19 cellular contexts compared by ENCODE assay signal in genomic region chr10:48729941-48730457, GRCh38. TPM values are rescaled to one million over a fixed set of nuclear protein-coding genes. Genes with fewer than 3 reads are reported as not detected.
DNase-seq lines count a peak whose midpoint lies in the region; ATAC-seq and TF ChIP-seq lines count a peak whose summit lies in the region.
"Had no signal": no experiment of that assay in that cellular context is flagged by ENCODE, and none has a peak within 500 bp of the region (broad histone marks: within the 10 kb centered on the region; RNA-seq: fewer than 3 reads in every experiment).

No MANE protein-coding gene starts in this region.

- H3K9me3 ChIP-seq in right atrium auricular region (no peaks in the 10 kb centered on the region), right cardiac atrium (ENCODE audit: control insufficient read depth, low read length) (no peaks in the 10 kb centered on the region), BE2C (no peaks in the 10 kb centered on the region)
- H3K9me3 ChIP-seq: A549; BLaER1 treated with 17β-estradiol and CSF1 and Interleukin-3, amounts not matched to agents 10 nM and 100 nM; HAP-1 had no signal

- H3K27ac Mint-ChIP-seq in glutamatergic neuron (ENCODE audit: unreplicated experiment) = no peak overlapping the region
- H3K27ac Mint-ChIP-seq in stimulated activated memory B cell treated with anti-CD40 and anti-IgM and Interleukin-4, amounts not matched to agents 10 μg/mL and 1 μg/mL and 100 μg/mL, for 72 hours = peak overlapping the region; percentile 75
- H3K27ac Mint-ChIP-seq: CD8-positive, alpha-beta T cell had no signal

- H3K36me3 ChIP-seq in right atrium auricular region = no peaks in the 10 kb centered on the region
- H3K36me3 ChIP-seq in BE2C = no peaks in the 10 kb centered on the region
- H3K36me3 ChIP-seq: HAP-1 had no signal

- H3K4me3 ChIP-seq in right atrium auricular region (no peak overlapping the region), right cardiac atrium (ENCODE audit: low read length) (no peak overlapping the region), BE2C (ENCODE audit: low read depth, low read length) (no peak overlapping the region)
- H3K4me3 ChIP-seq: A549; BLaER1 treated with 17β-estradiol and CSF1 and Interleukin-3, amounts not matched to agents 10 nM and 100 nM; GM23248; HAP-1 had no signal

- H3K27ac ChIP-seq in right atrium auricular region = no peak overlapping the region
- H3K27ac ChIP-seq in right cardiac atrium (ENCODE audit: low read length) = no peak overlapping the region
- H3K27ac ChIP-seq: 22Rv1; A549; BLaER1 treated with 17β-estradiol and CSF1 and Interleukin-3, amounts not matched to agents 10 nM and 100 nM; GM23248 had no signal

- no peaks in the 10 kb centered on the region for H3K4me1 Mint-ChIP-seq in glutamatergic neuron (ENCODE audit: low read depth, unreplicated experiment)
- H3K4me1 Mint-ChIP-seq in stimulated activated memory B cell treated with anti-CD40 and anti-IgM and Interleukin-4, amounts not matched to agents 10 μg/mL and 1 μg/mL and 100 μg/mL, for 72 hours = peaks cover 28% of the 10 kb centered on the region

- no peaks in the 10 kb centered on the region for H3K27me3 ChIP-seq in right atrium auricular region
- H3K27me3 ChIP-seq in right cardiac atrium (ENCODE audit: control insufficient read depth, insufficient read depth) = no peaks in the 10 kb centered on the region
- H3K27me3 ChIP-seq in BE2C = peaks cover 2% of the 10 kb centered on the region; the same call in 1 of the 2 replicates
- H3K27me3 ChIP-seq: BLaER1 treated with 17β-estradiol and CSF1 and Interleukin-3, amounts not matched to agents 10 nM and 100 nM had no signal

- intact Hi-C loops in right cardiac atrium (cut with DNase I) = no loop called here

- 73% methylated on average over 3 of the region's 3 CpGs for WGBS in right cardiac atrium

- no peak for ATAC-seq in right cardiac atrium
- ATAC-seq in stimulated activated memory B cell treated with anti-CD40 and anti-IgM and Interleukin-4, amounts not matched to agents 10 μg/mL and 1 μg/mL and 100 μg/mL, for 72 hours = no peak
- ATAC-seq: A549; CD8-positive, alpha-beta T cell had no signal

- no peaks in the 10 kb centered on the region for H3K36me3 Mint-ChIP-seq in glutamatergic neuron (ENCODE audit: unreplicated experiment)
- peaks cover 88% of the 10 kb centered on the region for H3K36me3 Mint-ChIP-seq in stimulated activated memory B cell treated with anti-CD40 and anti-IgM and Interleukin-4, amounts not matched to agents 10 μg/mL and 1 μg/mL and 100 μg/mL, for 72 hours
- H3K36me3 Mint-ChIP-seq: CD8-positive, alpha-beta T cell had no signal

- DNase-seq in right atrium auricular region (ENCODE audit: low spot score) (peak; percentile 26), right cardiac atrium (no peak), glutamatergic neuron (no peak), HPDE6-E6E7 (ENCODE audit: extremely low spot score) (no peak), BE2C (no peak)
- no peak for DNase-seq in activated naive CD4-positive, alpha-beta T cell treated with Interleukin-2 at 50 U/mL for 16 hours
- no peak for DNase-seq in stimulated activated CD4-positive, alpha-beta T cell treated with anti-CD3 and anti-CD28 coated beads, Interleukin-2, amount 100 ng/mL, for 48 hours
- DNase-seq: AML-193; Calu3; CD8-positive, alpha-beta T cell; DMS79 treated with DMSO at 0.1 percent for 48 hours; GF-D8; GM23248 had no signal

- H3K4me1 ChIP-seq in right atrium auricular region (no peaks in the 10 kb centered on the region), right cardiac atrium (ENCODE audit: control insufficient read depth, insufficient read depth, low read length) (no peaks in the 10 kb centered on the region), BE2C (no peaks in the 10 kb centered on the region)
- H3K4me1 ChIP-seq: A549, HAP-1 had no signal

- peaks cover 2% of the 10 kb centered on the region for H3K9me3 Mint-ChIP-seq in glutamatergic neuron (ENCODE audit: unreplicated experiment)
- no peaks in the 10 kb centered on the region for H3K9me3 Mint-ChIP-seq in stimulated activated memory B cell treated with anti-CD40 and anti-IgM and Interleukin-4, amounts not matched to agents 10 μg/mL and 1 μg/mL and 100 μg/mL, for 72 hours
- H3K9me3 Mint-ChIP-seq: CD8-positive, alpha-beta T cell had no signal

- H3K4me3 Mint-ChIP-seq in glutamatergic neuron (ENCODE audit: unreplicated experiment) = peak overlapping the region; percentile 13
- no peak overlapping the region for H3K4me3 Mint-ChIP-seq in stimulated activated memory B cell treated with anti-CD40 and anti-IgM and Interleukin-4, amounts not matched to agents 10 μg/mL and 1 μg/mL and 100 μg/mL, for 72 hours
- H3K4me3 Mint-ChIP-seq: CD8-positive, alpha-beta T cell had no signal

- peaks cover 4% of the 10 kb centered on the region for H3K27me3 Mint-ChIP-seq in glutamatergic neuron (ENCODE audit: unreplicated experiment)
- no peaks in the 10 kb centered on the region for H3K27me3 Mint-ChIP-seq in stimulated activated memory B cell treated with anti-CD40 and anti-IgM and Interleukin-4, amounts not matched to agents 10 μg/mL and 1 μg/mL and 100 μg/mL, for 72 hours

- TF ChIP-seq CTCF in right atrium auricular region (IDR thresholded peaks at IDR 0.05) = no peak
- no peak for TF ChIP-seq CTCF in glutamatergic neuron (IDR thresholded peaks at IDR 0.05; ENCODE audit: partially characterized antibody, unreplicated experiment)
- TF ChIP-seq CTCF in BE2C (IDR thresholded peaks at IDR 0.05; ENCODE audit: low read depth, low read length) = no peak

RNA-seq across cellular contexts. Expression of gene WDFY4, which starts 45.3 kb away (rescaled TPM):
- total RNA-seq in right atrium auricular region = 1 to 10 TPM in 1 of 2 donors, under 1 TPM in 1; 0.70 to 2.0 TPM
- 1 to 10 TPM; 1.4 to 4.4 (median 2.6) TPM for total RNA-seq in right cardiac atrium
- 0.57 TPM for polyA plus RNA-seq in right cardiac atrium
- total RNA-seq in glutamatergic neuron (ENCODE audit: unreplicated experiment) = not detected
- not detected for polyA plus RNA-seq in BE2C (2012; ENCODE audit: insufficient read depth, insufficient read length, low read depth)
- total RNA-seq: Calu3, GM23248, H4 had no signal
- polyA plus RNA-seq: A549, GM23248 had no signal
